ENCODE assay signal across 16 cellular contexts in genomic region chr4:98611649-98612317, GRCh38. TPM values are rescaled to one million over a fixed set of nuclear protein-coding genes. Genes with fewer than 3 reads are reported as not detected.
DNase-seq lines count a peak whose midpoint lies in the region; ATAC-seq and TF ChIP-seq lines count a peak whose summit lies in the region.
"Had no signal": no experiment of that assay in that cellular context is flagged by ENCODE, and none has a peak within 500 bp of the region (broad histone marks: within the 10 kb centered on the region; RNA-seq: fewer than 3 reads in every experiment).

No MANE protein-coding gene starts in this region.

- no peak overlapping the region for H2BK120ac ChIP-seq in H9 (ENCODE audit: low read depth, low read length, poor library complexity, severe bottlenecking)

- H3K9me3 Mint-ChIP-seq in H9 (no peaks in the 10 kb centered on the region), WTC11 (no peaks in the 10 kb centered on the region), T-cell (no peaks in the 10 kb centered on the region)
- H3K9me3 Mint-ChIP-seq: CD8-positive, alpha-beta T cell had no signal

- no peak overlapping the region for H4K91ac ChIP-seq in H9 (ENCODE audit: insufficient read length, low read depth, low read length)

- no peaks in the 10 kb centered on the region for H3K9me2 ChIP-seq in neural cell (ENCODE audit: insufficient read depth, low read length)

- POLR2A ChIA-PET in WTC11 (lab: Charles Lee) (interaction anchor here (0.7 kb wide), 1 partner anchor 8 kb away, joined by 3 read pairs; no protein-coding TSS in a partner anchor), T-cell (lab: Charles Lee) (interaction anchor here in 1 of 2 donors (0.7 kb wide), 1 partner anchor 51 kb away, joined by 3 read pairs; no protein-coding TSS in a partner anchor)

- H3T11ph ChIP-seq in H9 (ENCODE audit: low read length): no peak overlapping the region

- no peak overlapping the region for H3K4ac ChIP-seq in H9 (ENCODE audit: low read depth, low read length)

- no peaks in the 10 kb centered on the region for H3F3A ChIP-seq in neural cell (ENCODE audit: insufficient read depth, low read length, poor library complexity, severe bottlenecking)

- H3K4me2 ChIP-seq in H9 (ENCODE audit: insufficient read depth, insufficient read length, low read length) (no peak overlapping the region), neural cell (ENCODE audit: low read length) (no peak overlapping the region)

- H3K9me3 ChIP-seq in H9 (ENCODE audit: control insufficient read depth, low read depth, low read length) (no peaks in the 10 kb centered on the region), neural cell (ENCODE audit: low read length) (no peaks in the 10 kb centered on the region)
- H3K9me3 ChIP-seq: SJSA1 had no signal

- H3K14ac ChIP-seq in H9 (ENCODE audit: insufficient read depth, low read length): no peak overlapping the region

- H3K4me1 ChIP-seq in H9 (ENCODE audit: insufficient read depth, low read length): peaks cover 18% of the 10 kb centered on the region

- no peak for TF ChIP-seq RAD21 in neural cell (conservative IDR thresholded peaks at IDR 0.05)

- H2BK15ac ChIP-seq in H9 (ENCODE audit: low read depth, low read length): no peak overlapping the region

- no CpG with 5 or more reads among the region's 6 CpGs for WGBS in H9 (ENCODE audit: extremely low coverage, insufficient read length, low lambda C conversion rate)

- H3K4me3 ChIP-seq in neural cell (ENCODE audit: low read length): peak overlapping the region; percentile 36
- H3K4me3 ChIP-seq: SJSA1 had no signal

- H2BK20ac ChIP-seq in H9 (ENCODE audit: low read depth, low read length, poor library complexity, severe bottlenecking): no peak overlapping the region

- H3K56ac ChIP-seq in H9 (ENCODE audit: insufficient read length, low read depth, low read length): no peak overlapping the region

- no peak overlapping the region for H2AK5ac ChIP-seq in H9 (ENCODE audit: insufficient read length, low read length)

- no peak for DNase-seq in H9
- DNase-seq in WTC11 (ENCODE audit: low spot score): no peak
- no peak for DNase-seq in NK-92 treated with Interleukin-12 subunit alpha and Interleukin-12 subunit beta, amount 100 ng/mL, for 24 hours (lab: John Stamatoyannopoulos, UW)
- DNase-seq in SIG-M5 (lab: John Stamatoyannopoulos, UW): no peak
- DNase-seq in T-cell: no peak
- DNase-seq: ACHN; CD8-positive, alpha-beta T cell; DMS79 treated with DMSO at 0.1 percent for 48 hours; Karpas-422; NCI-H187 treated with DMSO at 0.1 percent for 48 hours; NCI-H2171; NCI-H446 treated with DMSO at 0.1 percent for 48 hours had no signal

- peak; percentile 37 for TF ChIP-seq EP300 in neural cell (conservative IDR thresholded peaks at IDR 0.05; ENCODE audit: poor library complexity, severe bottlenecking)

- H3K27ac Mint-ChIP-seq in H9: peak overlapping the region in 2 of 3 experiments; percentile 79 to 91; a peak in 4 of 7 replicates
- peak overlapping the region; percentile 66 for H3K27ac Mint-ChIP-seq in WTC11
- H3K27ac Mint-ChIP-seq in T-cell: no peak overlapping the region
- H3K27ac Mint-ChIP-seq: B cell; CD8-positive, alpha-beta T cell had no signal

- H3K27ac ChIP-seq in H9 (ENCODE audit: insufficient read length, low read depth, low read length) (no peak overlapping the region), neural cell (ENCODE audit: low read length) (peak overlapping the region; percentile 47), temporal lobe (ENCODE audit: low read depth, low read length) (peak overlapping the region; percentile 9)
- H3K27ac ChIP-seq: SJSA1 had no signal

- no peaks in the 10 kb centered on the region for H3K27me3 Mint-ChIP-seq in H9 (ENCODE audit: low read depth)
- H3K27me3 Mint-ChIP-seq in WTC11 (ENCODE audit: low read depth): no peaks in the 10 kb centered on the region
- H3K27me3 Mint-ChIP-seq in T-cell: no peaks in the 10 kb centered on the region
- H3K27me3 Mint-ChIP-seq: B cell had no signal

- no peak overlapping the region for H4K8ac ChIP-seq in H9 (replicated peaks; ENCODE audit: insufficient read length, low read depth, low read length)

- H3K36me3 Mint-ChIP-seq in H9 (ENCODE audit: insufficient read depth in 1 of 3, low read depth in 3 of 3) (no peaks in the 10 kb centered on the region), WTC11 (no peaks in the 10 kb centered on the region), T-cell (peaks cover 3% of the 10 kb centered on the region)
- H3K36me3 Mint-ChIP-seq: CD8-positive, alpha-beta T cell had no signal

- H4K5ac ChIP-seq in H9 (ENCODE audit: insufficient read length, low read depth, low read length): no peak overlapping the region

- H4K20me1 ChIP-seq in H9 (ENCODE audit: control insufficient read depth, insufficient read depth, insufficient read length) (no peaks in the 10 kb centered on the region), neural cell (ENCODE audit: insufficient read depth) (no peaks in the 10 kb centered on the region)

- H3K4me3 Mint-ChIP-seq in H9: peak overlapping the region in 1 of 2 experiments; percentile 48; a peak in 3 of 5 replicates
- H3K4me3 Mint-ChIP-seq in WTC11: no peak overlapping the region
- H3K4me3 Mint-ChIP-seq in T-cell: no peak overlapping the region

- H2BK5ac ChIP-seq in H9 (ENCODE audit: insufficient read length, low read length): no peak overlapping the region

- no peaks in the 10 kb centered on the region for H3K23me2 ChIP-seq in H9 (ENCODE audit: insufficient read length, low read depth, low read length, poor library complexity, severe bottlenecking)

- H3K36me3 ChIP-seq in neural cell (ENCODE audit: insufficient read depth, low read length): no peaks in the 10 kb centered on the region
- H3K36me3 ChIP-seq: SJSA1 had no signal

- H3K27me3 ChIP-seq in H9 (ENCODE audit: insufficient read depth, low read length) (no peaks in the 10 kb centered on the region), neural cell (ENCODE audit: insufficient read depth, low read depth, low read length) (no peaks in the 10 kb centered on the region)
- H3K27me3 ChIP-seq: SJSA1 had no signal

- peaks cover 2% of the 10 kb centered on the region; the same call in 1 of the 2 replicates for H3K79me2 ChIP-seq in H9 (ENCODE audit: insufficient read depth, low read length)
- peaks cover 31% of the 10 kb centered on the region for H3K79me2 ChIP-seq in neural cell (replicated peaks; ENCODE audit: insufficient read depth, low read length)

- H3K9ac ChIP-seq in H9 (ENCODE audit: extremely low read depth, insufficient read length, low read length) (no peak overlapping the region), neural cell (ENCODE audit: low read length) (peak overlapping the region; percentile 25)

- TF ChIP-seq CTCF in H9 (conservative IDR thresholded peaks at IDR 0.05) (no peak), WTC11 (IDR thresholded peaks at IDR 0.05) (no peak), neural cell (IDR thresholded peaks at IDR 0.05; ENCODE audit: poor library complexity, severe bottlenecking) (no peak)

- peaks cover 50 to 65% of the 10 kb centered on the region in 2 experiments for H3K4me1 Mint-ChIP-seq in H9
- H3K4me1 Mint-ChIP-seq in WTC11: peaks cover 90% of the 10 kb centered on the region
- H3K4me1 Mint-ChIP-seq in T-cell: peaks cover 63 to 66% (median 63%) of the 10 kb centered on the region in 3 donors

- CTCF ChIA-PET in WTC11 (lab: Charles Lee) (interaction anchor here (1.6 to 3.1 kb wide), 2 partner anchors 19 to 383 kb away, joined by 3 to 11 read pairs; partner anchors contain the start of gene METAP1), T-cell (lab: Charles Lee) (no interaction called here)

- no peak overlapping the region for H3K18ac ChIP-seq in H9 (ENCODE audit: insufficient read length, low read depth, low read length)

- no peak overlapping the region for H2AFZ ChIP-seq in H9 (ENCODE audit: low read length)
- H2AFZ ChIP-seq in neural cell (ENCODE audit: low read depth, low read length): no peak overlapping the region

- H3K23ac ChIP-seq in H9 (ENCODE audit: insufficient read length, low read depth, low read length): no peak overlapping the region

- no peak overlapping the region for H2BK12ac ChIP-seq in H9 (ENCODE audit: insufficient read length, low read depth, low read length)

- ATAC-seq in WTC11: peak; percentile 13
- no peak for ATAC-seq in T-cell (replicated peaks in 1 of 4)
- ATAC-seq: CD8-positive, alpha-beta T cell had no signal

- H3K79me1 ChIP-seq in H9 (ENCODE audit: insufficient read depth, low read depth, low read length, poor library complexity, severe bottlenecking): no peaks in the 10 kb centered on the region

TF ChIP-seq in WTC11, 78 proteins besides CTCF, POLR2A, EP300 and RAD21 (continues in another document):
- no peak for TF ChIP-seq MYBL2 (CRISPR knock-in tag; IDR thresholded peaks at IDR 0.05)
- TF ChIP-seq ZNF396 (CRISPR knock-in tag; IDR thresholded peaks at IDR 0.05; ENCODE audit: borderline replicate concordance): no peak

TF ChIP-seq in neural cell, 6 proteins besides CTCF, POLR2A, EP300 and RAD21 (continues in another document):
- no peak for TF ChIP-seq SMC3 (conservative IDR thresholded peaks at IDR 0.05; ENCODE audit: poor library complexity)
- TF ChIP-seq MXI1 (conservative IDR thresholded peaks at IDR 0.05; ENCODE audit: poor library complexity, severe bottlenecking): no peak

RNA-seq across cellular contexts. Expression of gene TSPAN5, which starts 46.6 kb away (rescaled TPM):
- total RNA-seq in H9 (2021): 6.4 and 7.0 TPM in 2 replicates
- 19.1 to 22.7 TPM (median 20.8 TPM) in 3 replicates for total RNA-seq in WTC11 (2021)
- 18.8 and 23.9 TPM in 2 replicates for polyA plus RNA-seq in neural cell
- polyA minus RNA-seq in neural cell: 31.9 and 41.6 TPM in 2 replicates
- 112 TPM for total RNA-seq in temporal lobe
- total RNA-seq in T-cell: 10 to 100 TPM in 4 of 5 donors, 1 to 10 TPM in 1; 9.6 to 12.4 (median 10.3) TPM

Comparison
In these comparisons a context has a peak if more than half of its experiments do, and no peak if none do; other contexts are left out.
1. H3K27ac Mint-ChIP-seq: peak in H9 (2 of 3) and WTC11 (single experiment); none in T-cell (0 of 2).